In the genomic region with DNA sequence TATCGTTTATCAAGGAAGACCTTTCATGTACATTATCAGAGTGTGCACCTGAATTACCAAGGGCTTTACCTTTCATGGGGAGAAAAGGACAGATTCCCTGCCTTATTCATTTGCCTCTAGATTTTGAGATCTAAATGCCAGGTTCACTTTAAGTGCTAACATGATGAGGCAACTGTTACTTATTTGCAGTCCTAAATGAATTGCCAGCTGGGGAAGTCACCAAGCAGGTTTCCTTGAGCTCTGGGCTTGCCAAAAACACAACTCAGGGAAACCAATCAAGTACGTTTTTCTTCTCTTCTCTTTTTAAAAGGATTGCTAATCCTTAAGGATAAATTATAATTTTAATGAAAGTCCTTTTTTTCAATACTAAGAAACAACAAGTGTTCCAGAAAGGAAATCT, we compare ENCODE assay signal across 14 cellular contexts.
A peak's percentile ranks its signal among the peaks of the same experiment; 100 is the strongest.
DNase-seq lines count a peak whose midpoint lies in the region; ATAC-seq, FAIRE-seq and TF ChIP-seq lines count a peak whose summit lies in the region.
"Had no signal": no experiment of that assay in that cellular context is flagged by ENCODE, and none has a peak within 500 bp of the region (broad histone marks: within the 10 kb centered on the region; RNA-seq: fewer than 3 reads in every experiment).

No MANE protein-coding gene starts in this region.

- H3K4me3 ChIP-seq in K562 (no peak overlapping the region), stomach (no peak overlapping the region), foreskin fibroblast (ENCODE audit: low read depth in 1 of 2, low read length in 2 of 2) (no peak overlapping the region)

- intact Hi-C loops in K562 (cut with micrococcal nuclease): no loop called here
- intact Hi-C loops in left colon (cut with DNase I, micrococcal nuclease): no loop called here
- intact Hi-C loops in stomach (cut with DNase I; ENCODE audit: low total_unique reads): no loop called here

- TF ChIP-seq CTCF in K562 (IDR thresholded peaks at IDR 0.05 in 2 of 3, conservative IDR thresholded peaks at IDR 0.05 in 1 of 3; ENCODE audit: insufficient read depth in 2 of 3, low read depth in 1 of 3, low read length in 3 of 3) (no peak), stomach (IDR thresholded peaks at IDR 0.05) (no peak), RWPE1 (conservative IDR thresholded peaks at IDR 0.05; ENCODE audit: low read depth) (no peak), foreskin fibroblast (IDR thresholded peaks at IDR 0.05; ENCODE audit: low read depth, low read length) (no peak)

- peaks cover 88% of the 10 kb centered on the region for H3K79me2 ChIP-seq in K562 (ENCODE audit: control insufficient read depth, insufficient read depth, low read length)

- H2AFZ ChIP-seq in K562 (ENCODE audit: low read depth, low read length): no peak overlapping the region

- H3K9me1 ChIP-seq in K562 (ENCODE audit: control insufficient read depth, insufficient read depth, low read length): no peaks in the 10 kb centered on the region

- ATAC-seq in K562: no peak
- peak; percentile 86 for ATAC-seq in left colon

- H3K4me1 ChIP-seq in K562 (replicated peaks in 1 of 2; ENCODE audit: control insufficient read depth in 2 of 2, insufficient read depth in 2 of 2, low read length in 2 of 2) (no peaks in the 10 kb centered on the region), stomach (peaks cover 20 to 97% (median 69%) of the 10 kb centered on the region in 4 donors)

- WGBS in K562 (ENCODE audit: insufficient coverage, low coverage, missing lambda C conversion rate): 76% methylated on average over 2 of the region's 2 CpGs
- 19 to 33% (median 25%) methylated on average over 2 of the region's 2 CpGs for WGBS in stomach, 5 donors

- BruUV-seq in K562 (replicated peaks; lab: Mats Ljungman, UMichigan): no TSS peak

- in situ Hi-C loops in K562 (cut with MboI): no loop called here

- H3K36me3 ChIP-seq in K562 (ENCODE audit: control insufficient read depth, insufficient read depth, low read length) (peaks cover 80% of the 10 kb centered on the region), stomach (peaks cover 0 to 31% (median 12%) of the 10 kb centered on the region in 4 donors)

- H3K4me2 ChIP-seq in K562 (ENCODE audit: insufficient read depth, low read length): no peak overlapping the region

- no peak overlapping the region for H3K27ac ChIP-seq in K562 (ENCODE audit: extremely low read depth, low read depth, low read length)
- H3K27ac ChIP-seq in stomach: peak overlapping the region in 4 of 5 donors; percentile 42 to 67 (median 62)
- H3K27ac ChIP-seq in RWPE1: no peak overlapping the region

- DNase-seq in NCI-H1417 (lab: John Stamatoyannopoulos, UW) (peak in 2 of 3 experiments; percentile 10 to 44), NCI-H1417 treated with DMSO at 0.1 percent for 48 hours (lab: John Stamatoyannopoulos, UW) (no peak), K562 (ENCODE audit: extremely low read depth in 1 of 4, low spot score in 3 of 4) (no peak), left colon (peak; percentile 41 to 51), stomach (peak; percentile 83), RWPE1 (ENCODE audit: low spot score) (no peak), foreskin fibroblast (no peak), kidney glomerular epithelial cell (lab: John Stamatoyannopoulos, UW) (no peak)
- DNase-seq: activated CD4-positive, alpha-beta T cell treated with anti-CD3 and anti-CD28 coated beads for 4 hours; activated naive CD4-positive, alpha-beta T cell treated with Interleukin-2 at 50 U/mL for 16 hours; effector CD4-positive, alpha-beta T cell; Kasumi-1; NCI-H69; stimulated activated CD4-positive, alpha-beta T cell treated with anti-CD3 and anti-CD28 coated beads, Interleukin-4, amount 100 ng/mL, for 4 hours had no signal

- no peak for TF ChIP-seq RAD21 in K562 (CRISPR knock-in tag; conservative IDR thresholded peaks at IDR 0.05 in 1 of 2, IDR thresholded peaks at IDR 0.05 in 1 of 2)

- H3K9me3 ChIP-seq in K562 (replicated peaks; ENCODE audit: control insufficient read depth, insufficient read depth, low read depth, low read length) (no peaks in the 10 kb centered on the region), stomach (no peaks in the 10 kb centered on the region)

- TF ChIP-seq POLR2A in K562 (conservative IDR thresholded peaks at IDR 0.05): no peak
- TF ChIP-seq POLR2A in stomach (IDR thresholded peaks at IDR 0.05): no peak

- H3K27me3 ChIP-seq in K562 (ENCODE audit: control insufficient read depth in 2 of 2, insufficient read depth in 2 of 2, low read length in 2 of 2) (no peaks in the 10 kb centered on the region), stomach (no peaks in the 10 kb centered on the region)

- CTCF ChIA-PET in K562 (lab: Yijun Ruan, JAX; ENCODE audit: low intra/inter-chr PET ratio): no interaction called here
- CTCF ChIA-PET in RWPE1 (lab: Yijun Ruan, JAX): no interaction called here

- peaks cover 18% of the 10 kb centered on the region; the same call in 1 of the 2 replicates for H4K20me1 ChIP-seq in K562 (replicated peaks; ENCODE audit: control insufficient read depth, insufficient read depth, low read length)

- peak; percentile 15 for FAIRE-seq in K562 (lab: Jason Lieb, UNC)

- POLR2A ChIA-PET in K562 (lab: Yijun Ruan, JAX): interaction anchor here (0.6 to 1.1 kb wide), 3 partner anchors 12 to 431 kb away, joined by 3 read pairs; no protein-coding TSS in a partner anchor
- POLR2A ChIA-PET in RWPE1 (lab: Yijun Ruan, JAX; ENCODE audit: low non-redundant PET): interaction anchor here (0.7 kb wide), 1 partner anchor 69 kb away, joined by 3 read pairs; no protein-coding TSS in a partner anchor

- TF ChIP-seq EP300 in K562 (IDR thresholded peaks at IDR 0.05; ENCODE audit: low read length): no peak
- TF ChIP-seq EP300 in stomach (IDR thresholded peaks at IDR 0.05): no peak

- H3K9ac ChIP-seq in K562 (ENCODE audit: insufficient read depth in 1 of 2, low read depth in 2 of 2, low read length in 2 of 2): no peak overlapping the region

TF ChIP-seq in K562, 482 proteins besides CTCF, POLR2A, EP300 and RAD21 (continues in another document):
- TF ChIP-seq WHSC1 (IDR thresholded peaks at IDR 0.05; ENCODE audit: low read length) (no peak), ZFP30 (CRISPR knock-in tag; IDR thresholded peaks at IDR 0.05; ENCODE audit: borderline replicate concordance) (no peak), ZNF780A (CRISPR knock-in tag; IDR thresholded peaks at IDR 0.05) (no peak), COPS2 (conservative IDR thresholded peaks at IDR 0.05) (no peak), ZNF79 (CRISPR knock-in tag; IDR thresholded peaks at IDR 0.05; ENCODE audit: low read depth) (no peak), HNRNPUL1 (IDR thresholded peaks at IDR 0.05; ENCODE audit: low read length) (no peak), ZFP1 (CRISPR knock-in tag; IDR thresholded peaks at IDR 0.05) (no peak), SP2 (IDR thresholded peaks at IDR 0.05; ENCODE audit: extremely low read depth, low read depth, low read length, poor library complexity, severe bottlenecking) (no peak), NR3C1 (CRISPR knock-in tag; IDR thresholded peaks at IDR 0.05) (no peak)
- TF ChIP-seq, protein P1, sequence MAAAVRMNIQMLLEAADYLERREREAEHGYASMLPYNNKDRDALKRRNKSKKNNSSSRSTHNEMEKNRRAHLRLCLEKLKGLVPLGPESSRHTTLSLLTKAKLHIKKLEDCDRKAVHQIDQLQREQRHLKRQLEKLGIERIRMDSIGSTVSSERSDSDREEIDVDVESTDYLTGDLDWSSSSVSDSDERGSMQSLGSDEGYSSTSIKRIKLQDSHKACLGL (CRISPR knock-in tag; IDR thresholded peaks at IDR 0.05; ENCODE audit: borderline replicate concordance, poor library complexity, severe bottlenecking): no peak
- TF ChIP-seq, protein P2, sequence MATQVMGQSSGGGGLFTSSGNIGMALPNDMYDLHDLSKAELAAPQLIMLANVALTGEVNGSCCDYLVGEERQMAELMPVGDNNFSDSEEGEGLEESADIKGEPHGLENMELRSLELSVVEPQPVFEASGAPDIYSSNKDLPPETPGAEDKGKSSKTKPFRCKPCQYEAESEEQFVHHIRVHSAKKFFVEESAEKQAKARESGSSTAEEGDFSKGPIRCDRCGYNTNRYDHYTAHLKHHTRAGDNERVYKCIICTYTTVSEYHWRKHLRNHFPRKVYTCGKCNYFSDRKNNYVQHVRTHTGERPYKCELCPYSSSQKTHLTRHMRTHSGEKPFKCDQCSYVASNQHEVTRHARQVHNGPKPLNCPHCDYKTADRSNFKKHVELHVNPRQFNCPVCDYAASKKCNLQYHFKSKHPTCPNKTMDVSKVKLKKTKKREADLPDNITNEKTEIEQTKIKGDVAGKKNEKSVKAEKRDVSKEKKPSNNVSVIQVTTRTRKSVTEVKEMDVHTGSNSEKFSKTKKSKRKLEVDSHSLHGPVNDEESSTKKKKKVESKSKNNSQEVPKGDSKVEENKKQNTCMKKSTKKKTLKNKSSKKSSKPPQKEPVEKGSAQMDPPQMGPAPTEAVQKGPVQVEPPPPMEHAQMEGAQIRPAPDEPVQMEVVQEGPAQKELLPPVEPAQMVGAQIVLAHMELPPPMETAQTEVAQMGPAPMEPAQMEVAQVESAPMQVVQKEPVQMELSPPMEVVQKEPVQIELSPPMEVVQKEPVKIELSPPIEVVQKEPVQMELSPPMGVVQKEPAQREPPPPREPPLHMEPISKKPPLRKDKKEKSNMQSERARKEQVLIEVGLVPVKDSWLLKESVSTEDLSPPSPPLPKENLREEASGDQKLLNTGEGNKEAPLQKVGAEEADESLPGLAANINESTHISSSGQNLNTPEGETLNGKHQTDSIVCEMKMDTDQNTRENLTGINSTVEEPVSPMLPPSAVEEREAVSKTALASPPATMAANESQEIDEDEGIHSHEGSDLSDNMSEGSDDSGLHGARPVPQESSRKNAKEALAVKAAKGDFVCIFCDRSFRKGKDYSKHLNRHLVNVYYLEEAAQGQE (CRISPR knock-in tag; IDR thresholded peaks at IDR 0.05; ENCODE audit: low read depth): no peak
- TF ChIP-seq, protein P3, sequence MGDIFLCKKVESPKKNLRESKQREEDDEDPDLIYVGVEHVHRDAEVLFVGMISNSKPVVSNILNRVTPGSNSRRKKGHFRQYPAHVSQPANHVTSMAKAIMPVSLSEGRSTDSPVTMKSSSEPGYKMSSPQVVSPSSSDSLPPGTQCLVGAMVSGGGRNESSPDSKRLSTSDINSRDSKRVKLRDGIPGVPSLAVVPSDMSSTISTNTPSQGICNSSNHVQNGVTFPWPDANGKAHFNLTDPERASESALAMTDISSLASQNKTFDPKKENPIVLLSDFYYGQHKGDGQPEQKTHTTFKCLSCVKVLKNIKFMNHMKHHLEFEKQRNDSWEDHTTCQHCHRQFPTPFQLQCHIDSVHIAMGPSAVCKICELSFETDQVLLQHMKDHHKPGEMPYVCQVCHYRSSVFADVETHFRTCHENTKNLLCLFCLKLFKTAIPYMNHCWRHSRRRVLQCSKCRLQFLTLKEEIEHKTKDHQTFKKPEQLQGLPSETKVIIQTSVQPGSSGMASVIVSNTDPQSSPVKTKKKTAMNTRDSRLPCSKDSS (IDR thresholded peaks at IDR 0.05; ENCODE audit: low read depth, partially characterized antibody): no peak

Comparison
In these comparisons a context has a peak if more than half of its experiments do, and no peak if none do; other contexts are left out.
1. DNase-seq: peak in NCI-H1417 (2 of 3), left colon (2 of 2) and stomach (single experiment); none in NCI-H1417 treated with DMSO at 0.1 percent for 48 hours (single experiment), K562 (0 of 4), RWPE1 (single experiment), foreskin fibroblast (0 of 2) and kidney glomerular epithelial cell (single experiment).
2. H3K27ac ChIP-seq: peak in stomach (4 of 5); none in K562 (single experiment) and RWPE1 (single experiment).